14 cellular contexts compared by ENCODE assay signal in genomic region chr2:232442341-232442895, GRCh38. TPM values are rescaled to one million over a fixed set of nuclear protein-coding genes. Genes with fewer than 3 reads are reported as not detected.
"Had no signal": no experiment of that assay in that cellular context is flagged by ENCODE, and none has a peak within 500 bp of the region (broad histone marks: within the 10 kb centered on the region; RNA-seq: fewer than 3 reads in every experiment).

No MANE protein-coding gene starts in this region.

RNA-seq across cellular contexts. Expression of gene ALPI, which starts 13.5 kb away (rescaled TPM):
- total RNA-seq: activated B cell treated with CpG ODN at 0.5 μM for 24 hours; activated CD8-positive, alpha-beta T cell treated with anti-CD3 and anti-CD28 coated beads for 36 hours; activated T-cell treated with anti-CD3 and anti-CD28 coated beads, Interleukin-2, amount 50 U/mL, for 4 hours; activated T-helper 17 cell treated with anti-CD3 and anti-CD28 coated beads, Interleukin-2, amount 50 U/mL, for 72 hours; astrocyte; bronchial epithelial cell; chondrocyte; dermis blood vessel endothelial cell; foreskin keratinocyte; gastrocnemius medialis; T-cell; T-helper 2 cell treated with Interferon-gamma antibody and Interleukin-4, amounts not matched to agents 100 ng/mL and 5 ng/mL, for 36 hours had no signal
- polyA plus RNA-seq: foreskin keratinocyte had no signal

RNA-seq across cellular contexts. Expression of gene ALPG, which starts 35.8 kb away (rescaled TPM):
- total RNA-seq: activated B cell treated with CpG ODN at 0.5 μM for 24 hours; activated CD8-positive, alpha-beta T cell treated with anti-CD3 and anti-CD28 coated beads for 36 hours; activated T-cell treated with anti-CD3 and anti-CD28 coated beads, Interleukin-2, amount 50 U/mL, for 4 hours; activated T-helper 17 cell treated with anti-CD3 and anti-CD28 coated beads, Interleukin-2, amount 50 U/mL, for 72 hours; bronchial epithelial cell; chondrocyte; dermis blood vessel endothelial cell; esophagus muscularis mucosa; foreskin keratinocyte; gastrocnemius medialis; T-helper 2 cell treated with Interferon-gamma antibody and Interleukin-4, amounts not matched to agents 100 ng/mL and 5 ng/mL, for 36 hours had no signal
- polyA plus RNA-seq: adipose tissue, foreskin keratinocyte had no signal

RNA-seq across cellular contexts. Expression of gene ECEL1, which starts 45.2 kb away (rescaled TPM):
- total RNA-seq: activated B cell treated with CpG ODN at 0.5 μM for 24 hours; activated T-helper 17 cell treated with anti-CD3 and anti-CD28 coated beads, Interleukin-2, amount 50 U/mL, for 72 hours; bronchial epithelial cell; dermis blood vessel endothelial cell; foreskin keratinocyte had no signal
- polyA plus RNA-seq: foreskin keratinocyte had no signal
